ENCODE assay signal across 8 cellular contexts in the genomic region with DNA sequence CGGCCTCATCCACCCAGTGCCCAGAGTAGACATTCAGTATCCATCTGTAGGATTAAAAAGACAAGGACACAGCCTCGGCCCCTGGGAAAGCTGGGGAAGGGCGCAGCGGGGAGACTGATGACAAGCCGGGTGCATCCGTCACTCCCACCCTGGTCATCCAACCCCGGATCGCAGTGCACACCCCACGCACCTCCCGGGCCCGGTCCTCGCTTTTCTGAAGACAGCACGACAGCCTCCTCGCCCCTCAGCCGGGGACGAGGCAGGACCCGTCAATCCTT.
DNase-seq lines count a peak whose midpoint lies in the region; ATAC-seq, FAIRE-seq and TF ChIP-seq lines count a peak whose summit lies in the region.

No MANE protein-coding gene starts in this region.

- H3K36me3 Mint-ChIP-seq in memory B cell = peaks cover 15% of the 10 kb centered on the region

- H3K27ac Mint-ChIP-seq in memory B cell = peak overlapping the region; percentile 96

- H3K36me3 ChIP-seq in tibial artery = peaks cover 0 to 4% (median 0%) of the 10 kb centered on the region in 3 donors

- no peaks in the 10 kb centered on the region for H3K9me3 Mint-ChIP-seq in memory B cell

- ATAC-seq in memory B cell (ENCODE audit: low read depth) = no peak

- H3K27me3 ChIP-seq in tibial artery = no peaks in the 10 kb centered on the region

- H3K4me3 ChIP-seq in GM12875 (ENCODE audit: low read depth, low read length) (peak overlapping the region; percentile 98), tibial artery (peak overlapping the region; percentile 79 to 83)

- no peak for FAIRE-seq in urothelium cell line (lab: Jason Lieb, UNC)

- peaks cover 33% of the 10 kb centered on the region for H3K4me1 Mint-ChIP-seq in memory B cell

- intact Hi-C loops in tibial artery (cut with DNase I; ENCODE audit: low total_unique reads) = no loop called here

- peak overlapping the region; percentile 91 for H3K27ac ChIP-seq in caudate nucleus (ENCODE audit: low read depth, low read length)
- peak overlapping the region; percentile 94 for H3K27ac ChIP-seq in tibial artery

- DNase-seq in RPMI8226 (peak; percentile 44), caudate nucleus (lab: John Stamatoyannopoulos, UW) (peak in 10 of 61 donors; percentile 28 to 63 (median 48)), memory B cell (ENCODE audit: low spot score in 2 of 2) (no peak), tibial artery (peak in 1 of 2 donors; percentile 37), NOMO-1 (lab: John Stamatoyannopoulos, UW; ENCODE audit: unreplicated experiment in 2 of 2) (no peak), urothelium cell line (ENCODE audit: low spot score) (no peak), OCI-M1 (lab: John Stamatoyannopoulos, UW) (no peak)

- H3K27me3 Mint-ChIP-seq in memory B cell = no peaks in the 10 kb centered on the region

- peaks cover 0 to 65% (median 32%) of the 10 kb centered on the region in 4 donors for H3K4me1 ChIP-seq in tibial artery

- H3K4me3 Mint-ChIP-seq in memory B cell = peak overlapping the region; percentile 98

- no peaks in the 10 kb centered on the region for H3K9me3 ChIP-seq in tibial artery

- TF ChIP-seq CTCF in GM12875 (IDR thresholded peaks at IDR 0.05; ENCODE audit: borderline replicate concordance, insufficient read depth, low read depth, low read length) (no peak), tibial artery (IDR thresholded peaks at IDR 0.05) (no peak)
